ENCODE assay signal across 1 cellular context in the genomic region with DNA sequence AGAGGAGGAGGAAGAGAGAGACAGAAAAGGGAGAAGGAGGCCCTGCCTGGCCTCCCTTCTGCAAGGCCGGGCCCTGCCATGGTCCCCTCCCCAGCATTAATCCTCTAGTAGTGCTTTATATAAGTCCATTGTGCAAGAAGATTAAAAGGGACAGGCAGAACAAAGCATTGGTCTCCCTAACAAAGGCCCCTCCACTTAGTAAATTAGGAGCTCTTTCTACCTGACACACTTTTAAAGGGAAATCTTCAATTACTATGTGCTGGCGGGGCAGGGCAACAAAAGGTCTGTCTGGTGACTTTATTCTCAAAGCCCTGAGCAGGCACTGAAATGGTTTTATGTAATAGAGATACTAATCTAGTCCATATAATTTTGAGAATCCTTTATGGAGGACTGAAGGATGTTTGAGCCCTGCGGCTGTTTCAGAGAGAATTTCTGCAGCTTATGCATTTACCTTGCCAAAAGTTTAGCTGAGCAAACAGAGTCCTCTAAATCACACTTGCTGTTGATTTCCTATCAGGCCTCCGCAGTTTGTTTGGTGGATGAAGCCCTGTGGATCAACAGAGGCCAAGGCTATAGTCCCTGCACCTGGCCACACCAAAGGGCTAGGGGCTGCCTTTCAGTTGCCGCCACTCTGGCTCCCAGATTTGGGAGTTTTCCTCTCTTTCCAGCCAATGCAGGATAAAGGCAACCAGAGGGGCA.
TF ChIP-seq lines count a peak whose summit lies in the region.

No MANE protein-coding gene starts in this region.

TF ChIP-seq in GM23338, 12 proteins besides CTCF, POLR2A, EP300 and RAD21 (continued from another document):
- TF ChIP-seq, protein P1, sequence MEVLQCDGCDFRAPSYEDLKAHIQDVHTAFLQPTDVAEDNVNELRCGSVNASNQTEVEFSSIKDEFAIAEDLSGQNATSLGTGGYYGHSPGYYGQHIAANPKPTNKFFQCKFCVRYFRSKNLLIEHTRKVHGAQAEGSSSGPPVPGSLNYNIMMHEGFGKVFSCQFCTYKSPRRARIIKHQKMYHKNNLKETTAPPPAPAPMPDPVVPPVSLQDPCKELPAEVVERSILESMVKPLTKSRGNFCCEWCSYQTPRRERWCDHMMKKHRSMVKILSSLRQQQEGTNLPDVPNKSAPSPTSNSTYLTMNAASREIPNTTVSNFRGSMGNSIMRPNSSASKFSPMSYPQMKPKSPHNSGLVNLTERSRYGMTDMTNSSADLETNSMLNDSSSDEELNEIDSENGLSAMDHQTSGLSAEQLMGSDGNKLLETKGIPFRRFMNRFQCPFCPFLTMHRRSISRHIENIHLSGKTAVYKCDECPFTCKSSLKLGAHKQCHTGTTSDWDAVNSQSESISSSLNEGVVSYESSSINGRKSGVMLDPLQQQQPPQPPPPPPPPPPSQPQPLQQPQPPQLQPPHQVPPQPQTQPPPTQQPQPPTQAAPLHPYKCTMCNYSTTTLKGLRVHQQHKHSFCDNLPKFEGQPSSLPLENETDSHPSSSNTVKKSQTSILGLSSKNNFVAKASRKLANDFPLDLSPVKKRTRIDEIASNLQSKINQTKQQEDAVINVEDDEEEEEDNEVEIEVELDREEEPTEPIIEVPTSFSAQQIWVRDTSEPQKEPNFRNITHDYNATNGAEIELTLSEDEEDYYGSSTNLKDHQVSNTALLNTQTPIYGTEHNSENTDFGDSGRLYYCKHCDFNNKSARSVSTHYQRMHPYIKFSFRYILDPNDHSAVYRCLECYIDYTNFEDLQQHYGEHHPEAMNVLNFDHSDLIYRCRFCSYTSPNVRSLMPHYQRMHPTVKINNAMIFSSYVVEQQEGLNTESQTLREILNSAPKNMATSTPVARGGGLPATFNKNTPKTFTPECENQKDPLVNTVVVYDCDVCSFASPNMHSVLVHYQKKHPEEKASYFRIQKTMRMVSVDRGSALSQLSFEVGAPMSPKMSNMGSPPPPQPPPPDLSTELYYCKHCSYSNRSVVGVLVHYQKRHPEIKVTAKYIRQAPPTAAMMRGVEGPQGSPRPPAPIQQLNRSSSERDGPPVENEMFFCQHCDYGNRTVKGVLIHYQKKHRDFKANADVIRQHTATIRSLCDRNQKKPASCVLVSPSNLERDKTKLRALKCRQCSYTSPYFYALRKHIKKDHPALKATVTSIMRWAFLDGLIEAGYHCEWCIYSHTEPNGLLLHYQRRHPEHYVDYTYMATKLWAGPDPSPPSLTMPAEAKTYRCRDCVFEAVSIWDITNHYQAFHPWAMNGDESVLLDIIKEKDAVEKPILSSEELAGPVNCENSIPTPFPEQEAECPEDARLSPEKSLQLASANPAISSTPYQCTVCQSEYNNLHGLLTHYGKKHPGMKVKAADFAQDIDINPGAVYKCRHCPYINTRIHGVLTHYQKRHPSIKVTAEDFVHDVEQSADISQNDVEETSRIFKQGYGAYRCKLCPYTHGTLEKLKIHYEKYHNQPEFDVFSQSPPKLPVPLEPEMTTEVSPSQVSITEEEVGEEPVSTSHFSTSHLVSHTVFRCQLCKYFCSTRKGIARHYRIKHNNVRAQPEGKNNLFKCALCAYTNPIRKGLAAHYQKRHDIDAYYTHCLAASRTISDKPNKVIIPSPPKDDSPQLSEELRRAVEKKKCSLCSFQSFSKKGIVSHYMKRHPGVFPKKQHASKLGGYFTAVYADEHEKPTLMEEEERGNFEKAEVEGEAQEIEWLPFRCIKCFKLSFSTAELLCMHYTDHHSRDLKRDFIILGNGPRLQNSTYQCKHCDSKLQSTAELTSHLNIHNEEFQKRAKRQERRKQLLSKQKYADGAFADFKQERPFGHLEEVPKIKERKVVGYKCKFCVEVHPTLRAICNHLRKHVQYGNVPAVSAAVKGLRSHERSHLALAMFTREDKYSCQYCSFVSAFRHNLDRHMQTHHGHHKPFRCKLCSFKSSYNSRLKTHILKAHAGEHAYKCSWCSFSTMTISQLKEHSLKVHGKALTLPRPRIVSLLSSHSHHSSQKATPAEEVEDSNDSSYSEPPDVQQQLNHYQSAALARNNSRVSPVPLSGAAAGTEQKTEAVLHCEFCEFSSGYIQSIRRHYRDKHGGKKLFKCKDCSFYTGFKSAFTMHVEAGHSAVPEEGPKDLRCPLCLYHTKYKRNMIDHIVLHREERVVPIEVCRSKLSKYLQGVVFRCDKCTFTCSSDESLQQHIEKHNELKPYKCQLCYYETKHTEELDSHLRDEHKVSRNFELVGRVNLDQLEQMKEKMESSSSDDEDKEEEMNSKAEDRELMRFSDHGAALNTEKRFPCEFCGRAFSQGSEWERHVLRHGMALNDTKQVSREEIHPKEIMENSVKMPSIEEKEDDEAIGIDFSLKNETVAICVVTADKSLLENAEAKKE (CRISPR knock-in tag; IDR thresholded peaks at IDR 0.05), result no peak
- TF ChIP-seq ZNF331 (CRISPR knock-in tag; IDR thresholded peaks at IDR 0.05; ENCODE audit: low read depth), result no peak
- no peak for TF ChIP-seq POLR2AphosphoS5 (IDR thresholded peaks at IDR 0.05; ENCODE audit: low read depth)
- no peak for TF ChIP-seq NANOG (IDR thresholded peaks at IDR 0.05; ENCODE audit: borderline replicate concordance)
- no peak for TF ChIP-seq CREB1 (CRISPR knock-in tag; IDR thresholded peaks at IDR 0.05; ENCODE audit: low read depth)
- no peak for TF ChIP-seq EZH2phosphoT487 (IDR thresholded peaks at IDR 0.05; ENCODE audit: unreplicated experiment)
- no peak for TF ChIP-seq EZH2 (IDR thresholded peaks at IDR 0.05; ENCODE audit: low read depth, unreplicated experiment)
